8 cellular contexts compared by ENCODE assay signal in genomic region chrX:153968754-153969124, GRCh38. TPM values are rescaled to one million over a fixed set of nuclear protein-coding genes. Genes with fewer than 3 reads are reported as not detected.
A peak's percentile ranks its signal among the peaks of the same experiment; 100 is the strongest.
DNase-seq lines count a peak whose midpoint lies in the region; ATAC-seq, FAIRE-seq and TF ChIP-seq lines count a peak whose summit lies in the region.

No MANE protein-coding gene starts in this region.

- in situ Hi-C loops in gastrocnemius medialis (cut with MboI; ENCODE audit: low sequenced_read_pairs in 4 of 4): loop anchor here in 3 of 4 donors (25.0 kb wide), 4 partner anchors 94 to 1006 kb away; partner anchors contain the start of genes IDH3G (in 2 of the 3), SRPK3 (in 2 of the 3), SSR4 (in 2 of the 3) and G6PD (in 1 of the 3)

- ATAC-seq in A549 (no peak), gastrocnemius medialis (peak in 1 of 2 donors; percentile 13), HG03039 (IDR thresholded peaks at IDR 0.05; ENCODE audit: unreplicated experiment) (no peak)

- H3K4me2 ChIP-seq in A549: peak overlapping the region; percentile 99

- POLR2A ChIA-PET in A549 (lab: Yijun Ruan, JAX): interaction anchor here (0.7 kb wide), 1 partner anchor 402 kb away, joined by 3 read pairs; no protein-coding TSS in a partner anchor

- intact Hi-C loops in gastrocnemius medialis (cut with DNase I; ENCODE audit: low total_unique reads): loop anchor here (5.0 kb wide), 1 partner anchor 176 kb away; the partner anchor contains the start of genes IDH3G and SSR4

- H3K27me3 ChIP-seq in WERI-Rb-1 (ENCODE audit: insufficient read depth, low read depth, severe bottlenecking): peaks cover 16% of the 10 kb centered on the region
- H3K27me3 ChIP-seq in esophagus (ENCODE audit: control insufficient read depth in 1 of 2, insufficient read depth in 2 of 2, low read length in 2 of 2): no peaks in the 10 kb centered on the region
- no peaks in the 10 kb centered on the region for H3K27me3 ChIP-seq in gastrocnemius medialis

- H3K9me3 ChIP-seq in A549 (no peaks in the 10 kb centered on the region), WERI-Rb-1 (ENCODE audit: severe bottlenecking) (peaks cover 4% of the 10 kb centered on the region), esophagus (ENCODE audit: control insufficient read depth in 2 of 2, insufficient read depth in 1 of 2, low read depth in 1 of 2, low read length in 1 of 2) (no peaks in the 10 kb centered on the region), gastrocnemius medialis (no peaks in the 10 kb centered on the region)

- H3K4me1 ChIP-seq in A549 (peaks cover 22% of the 10 kb centered on the region), esophagus (ENCODE audit: control insufficient read depth in 2 of 2, insufficient read depth in 2 of 2, low read length in 1 of 2) (peaks cover 3 to 29% of the 10 kb centered on the region in 2 donors), gastrocnemius medialis (peaks cover 38 to 48% of the 10 kb centered on the region in 2 donors)

- H3K36me3 ChIP-seq in WERI-Rb-1: peaks cover 68% of the 10 kb centered on the region
- H3K36me3 ChIP-seq in esophagus (ENCODE audit: control insufficient read depth in 2 of 2, insufficient read depth in 2 of 2, low read length in 1 of 2): peaks cover 0 to 7% of the 10 kb centered on the region in 2 donors
- no peaks in the 10 kb centered on the region for H3K36me3 ChIP-seq in gastrocnemius medialis

- H3K4me3 ChIP-seq in A549 (no peak overlapping the region), WERI-Rb-1 (ENCODE audit: low read depth, low read length) (peak overlapping the region; percentile 92), esophagus (ENCODE audit: low read depth in 1 of 2, low read length in 2 of 2) (peak overlapping the region in 1 of 2 donors; percentile 90), gastrocnemius medialis (peak overlapping the region; percentile 73 to 94 (median 85))

- TF ChIP-seq POLR2A in A549 (IDR thresholded peaks at IDR 0.05; ENCODE audit: low read length) (no peak), gastrocnemius medialis (IDR thresholded peaks at IDR 0.05) (peak; percentile 26 to 34)

- peak overlapping the region in 1 of 2 experiments; percentile 99; a peak in 2 of 6 replicates for H3K27ac ChIP-seq in A549
- H3K27ac ChIP-seq in WERI-Rb-1: peak overlapping the region; percentile 64
- peak overlapping the region; percentile 73 to 88 for H3K27ac ChIP-seq in esophagus (ENCODE audit: low read depth in 2 of 2, low read length in 1 of 2)
- peak overlapping the region; percentile 95 to 100 (median 98) for H3K27ac ChIP-seq in gastrocnemius medialis

- TF ChIP-seq CTCF in A549 (IDR thresholded peaks at IDR 0.05): no peak
- peak; percentile 62 for TF ChIP-seq CTCF in WERI-Rb-1 (IDR thresholded peaks at IDR 0.05; ENCODE audit: low read depth, low read length)
- no peak for TF ChIP-seq CTCF in gastrocnemius medialis (IDR thresholded peaks at IDR 0.05 in 4 of 5, conservative IDR thresholded peaks at IDR 0.05 in 1 of 5)

- TF ChIP-seq RAD21 in A549 (conservative IDR thresholded peaks at IDR 0.05 in 1 of 2, IDR thresholded peaks at IDR 0.05 in 1 of 2): no peak

- WGBS in A549 (ENCODE audit: missing lambda C conversion rate): 85% methylated on average over 6 of the region's 12 CpGs
- 11 to 33% methylated on average over 12 of the region's 12 CpGs for WGBS in esophagus, 2 donors

- DNase-seq in A549 (ENCODE audit: low read depth in 1 of 2, low spot score in 1 of 2) (no peak), GM19239 (ENCODE audit: insufficient read length, low spot score) (no peak), WERI-Rb-1 (peak; percentile 79), gastrocnemius medialis (peak in 1 of 2 donors; percentile 73), NCI-H446 (lab: John Stamatoyannopoulos, UW) (no peak), NK-92 (lab: John Stamatoyannopoulos, UW; ENCODE audit: unreplicated experiment) (no peak)

- peak; percentile 91 for FAIRE-seq in A549 (lab: Jason Lieb, UNC)
- peak; percentile 96 for FAIRE-seq in GM19239 (lab: Jason Lieb, UNC)

- TF ChIP-seq EP300 in A549 (IDR thresholded peaks at IDR 0.05): no peak

- CTCF ChIA-PET in A549 (lab: Yijun Ruan, JAX): interaction anchor here (4.4 to 4.5 kb wide), 2 partner anchors 16 to 21 kb away, joined by 33 to 36 read pairs; no protein-coding TSS in a partner anchor

TF ChIP-seq in A549, 52 proteins besides CTCF, POLR2A, EP300 and RAD21:
- TF ChIP-seq SREBF2 (IDR thresholded peaks at IDR 0.05): no peak
- no peak for TF ChIP-seq CEBPB (IDR thresholded peaks at IDR 0.05)
- no peak for TF ChIP-seq ESRRA (IDR thresholded peaks at IDR 0.05; ENCODE audit: borderline replicate concordance, low read length)
- TF ChIP-seq RCOR1 (IDR thresholded peaks at IDR 0.05; ENCODE audit: low read depth, low read length): no peak
- TF ChIP-seq HEYL (CRISPR knock-in tag; IDR thresholded peaks at IDR 0.05): no peak

RNA-seq across cellular contexts. Expression of gene HCFC1, which starts 2.9 kb away (rescaled TPM):
- polyA plus RNA-seq in A549 (2011; rRNA removed): 4.4 and 11.9 TPM in 2 replicates
- 17.0 and 25.3 TPM in 2 replicates for polyA plus RNA-seq in A549 (2012; cell fraction: cytosol; rRNA removed)
- polyA plus RNA-seq in A549 (2012; cell fraction: nucleus; rRNA removed): 71.6 and 78.9 TPM in 2 replicates
- 31.0 to 33.3 TPM (median 32.9 TPM) in 3 replicates for polyA plus RNA-seq in A549 (2017; fragmentation: RNase III; extraction: RNeasy Plus Mini Kit Qiagen cat#74134 plus additional on column Dnase treatment)
- 21.9 and 36.5 TPM in 2 replicates for polyA minus RNA-seq in A549 (2011; rRNA and poly(A)+ RNA removed)
- polyA plus RNA-seq in esophagus: 10 to 100 TPM; 13.0 to 15.9 TPM
- total RNA-seq in gastrocnemius medialis: 10 to 100 TPM; 15.9 to 56.4 (median 51.8) TPM

RNA-seq across cellular contexts. Expression of gene TMEM187, which starts 3.8 kb away (rescaled TPM):
- 10.6 and 13.2 TPM in 2 replicates for polyA plus RNA-seq in A549 (2011; rRNA removed)
- 15.4 and 19.6 TPM in 2 replicates for polyA plus RNA-seq in A549 (2012; cell fraction: cytosol; rRNA removed)
- polyA plus RNA-seq in A549 (2012; cell fraction: nucleus; rRNA removed): 25.8 and 40.4 TPM in 2 replicates
- polyA plus RNA-seq in A549 (2017; fragmentation: RNase III; extraction: RNeasy Plus Mini Kit Qiagen cat#74134 plus additional on column Dnase treatment): 7.0 to 8.8 TPM (median 7.8 TPM) in 3 replicates
- 9.0 and 9.4 TPM in 2 replicates for polyA minus RNA-seq in A549 (2011; rRNA and poly(A)+ RNA removed)
- polyA plus RNA-seq in esophagus: 1 to 10 TPM; 2.5 to 3.3 TPM
- 1 to 10 TPM; 1.3 to 8.6 (median 3.8) TPM for total RNA-seq in gastrocnemius medialis

RNA-seq across cellular contexts. Expression of gene RENBP, which starts 24.3 kb away (rescaled TPM):
- polyA plus RNA-seq in A549 (2011; rRNA removed) (not detected in 2 replicates), A549 (2017; fragmentation: RNase III; extraction: RNeasy Plus Mini Kit Qiagen cat#74134 plus additional on column Dnase treatment) (not detected in 3 replicates), esophagus (1 to 10 TPM; 1.4 to 1.6 TPM)
- polyA plus RNA-seq in A549 (2012; cell fraction: cytosol; rRNA removed): 0.05 and 0.07 TPM in 2 replicates
- polyA plus RNA-seq in A549 (2012; cell fraction: nucleus; rRNA removed): 0.19 and 0.27 TPM in 2 replicates
- polyA minus RNA-seq in A549 (2011; rRNA and poly(A)+ RNA removed): not detected in 2 replicates
- 1 to 10 TPM; 1.8 to 2.6 (median 2.0) TPM for total RNA-seq in gastrocnemius medialis

RNA-seq across cellular contexts. Expression of gene NAA10, which starts 33.9 kb away (rescaled TPM):
- polyA plus RNA-seq in A549 (2011; rRNA removed): 63.5 and 88.8 TPM in 2 replicates
- 224 and 258 TPM in 2 replicates for polyA plus RNA-seq in A549 (2012; cell fraction: cytosol; rRNA removed)
- polyA plus RNA-seq in A549 (2012; cell fraction: nucleus; rRNA removed): 239 and 267 TPM in 2 replicates
- 230 to 251 TPM (median 237 TPM) in 3 replicates for polyA plus RNA-seq in A549 (2017; fragmentation: RNase III; extraction: RNeasy Plus Mini Kit Qiagen cat#74134 plus additional on column Dnase treatment)
- polyA minus RNA-seq in A549 (2011; rRNA and poly(A)+ RNA removed): 77.6 and 92.3 TPM in 2 replicates
- 100 to 1,000 TPM in 1 of 2 donors, 10 to 100 TPM in 1; 86.6 to 104 TPM for polyA plus RNA-seq in esophagus
- 100 to 1,000 TPM in 2 of 4 donors, 10 to 100 TPM in 2; 76.3 to 175 (median 111) TPM for total RNA-seq in gastrocnemius medialis

RNA-seq across cellular contexts. Expression of gene ARHGAP4, which starts 42.7 kb away (rescaled TPM):
- polyA plus RNA-seq in A549 (2011; rRNA removed) (0.78 and 0.95 TPM in 2 replicates), A549 (2017; fragmentation: RNase III; extraction: RNeasy Plus Mini Kit Qiagen cat#74134 plus additional on column Dnase treatment) (0.98 to 2.3 TPM (median 1.1 TPM) in 3 replicates), esophagus (10 to 100 TPM; 10.6 to 23.4 TPM)
- polyA plus RNA-seq in A549 (2012; cell fraction: cytosol; rRNA removed): 0.70 and 0.82 TPM in 2 replicates
- polyA plus RNA-seq in A549 (2012; cell fraction: nucleus; rRNA removed): 8.9 and 9.7 TPM in 2 replicates
- 2.1 and 2.8 TPM in 2 replicates for polyA minus RNA-seq in A549 (2011; rRNA and poly(A)+ RNA removed)
- 10 to 100 TPM in 1 of 4 donors, 1 to 10 TPM in 3; 2.6 to 10.7 (median 4.4) TPM for total RNA-seq in gastrocnemius medialis
